ENCODE assay signal across 14 cellular contexts in the genomic region with DNA sequence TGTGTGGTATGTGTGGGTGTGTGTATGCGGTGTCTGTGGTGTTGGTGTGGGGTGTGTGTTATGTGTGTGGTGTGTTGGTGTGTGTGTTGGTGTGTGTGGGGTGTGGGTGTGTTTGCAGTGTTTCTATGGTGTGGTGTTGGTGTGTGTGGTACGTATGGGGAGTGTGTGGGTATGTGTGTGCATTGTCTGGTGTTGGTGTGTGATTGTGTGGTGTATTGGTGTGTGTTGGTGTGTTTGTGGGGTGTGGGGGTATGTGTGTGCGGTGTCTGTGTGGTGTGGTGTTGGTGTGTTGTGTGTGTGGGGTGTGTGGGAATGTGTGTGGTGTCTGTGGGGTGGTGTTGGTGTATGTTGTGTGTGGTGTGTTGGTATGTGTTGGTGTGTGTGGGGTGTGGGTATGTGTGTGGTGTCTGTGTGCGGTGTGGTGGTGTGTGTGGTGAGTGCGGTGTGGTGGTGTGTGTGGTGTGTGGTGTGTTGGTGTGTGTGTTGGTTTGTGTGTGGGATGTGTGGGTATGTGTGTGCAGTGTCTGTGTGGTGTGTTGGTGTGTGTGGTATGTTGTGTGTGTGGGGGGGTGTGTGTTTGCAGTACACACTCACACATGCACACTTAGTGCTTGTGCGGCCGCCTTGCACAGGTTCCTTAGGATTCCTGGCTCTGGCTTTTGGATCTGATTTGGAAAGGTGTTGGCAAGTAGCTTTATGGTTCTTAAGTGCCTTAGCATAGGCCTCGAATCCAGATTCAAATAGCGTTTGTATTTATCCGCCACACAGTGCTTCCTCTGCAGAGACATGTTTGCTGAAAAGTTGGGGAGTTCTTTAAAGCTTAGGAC. TPM values are rescaled to one million over a fixed set of nuclear protein-coding genes. Genes with fewer than 3 reads are reported as not detected.
DNase-seq lines count a peak whose midpoint lies in the region; ATAC-seq and TF ChIP-seq lines count a peak whose summit lies in the region.
"Had no signal": no experiment of that assay in that cellular context is flagged by ENCODE, and none has a peak within 500 bp of the region (broad histone marks: within the 10 kb centered on the region; RNA-seq: fewer than 3 reads in every experiment).

No MANE protein-coding gene starts in this region.

- H3K4me3 ChIP-seq in DND-41 (ENCODE audit: low read depth in 1 of 2, low read length in 2 of 2) (no peak overlapping the region), NB4 (ENCODE audit: low read depth, low read length) (no peak overlapping the region), duodenal mucosa (ENCODE audit: low read depth in 1 of 2, low read length in 2 of 2) (no peak overlapping the region), osteoblast (ENCODE audit: insufficient read depth, low read length) (no peak overlapping the region)

- H3K36me3 ChIP-seq in DND-41 (ENCODE audit: insufficient read depth, low read length) (no peaks in the 10 kb centered on the region), duodenal mucosa (ENCODE audit: control insufficient read depth in 1 of 2, insufficient read depth in 2 of 2, low read length in 2 of 2) (no peaks in the 10 kb centered on the region), osteoblast (ENCODE audit: insufficient read depth, low read length) (no peaks in the 10 kb centered on the region)

- H3K9me3 Mint-ChIP-seq in activated CD4-positive, alpha-beta memory T cell treated with anti-CD3 and anti-CD28 coated beads for 36 hours: no peaks in the 10 kb centered on the region
- H3K9me3 Mint-ChIP-seq: stimulated activated memory B cell treated with anti-CD40 and anti-IgM and Interleukin-4, amounts not matched to agents 10 μg/mL and 1 μg/mL and 100 μg/mL, for 72 hours had no signal

- CTCF ChIA-PET in activated CD4-positive, alpha-beta memory T cell treated with anti-CD3 and anti-CD28 coated beads for 36 hours (lab: Charles Lee): no interaction called here

- H2AFZ ChIP-seq in DND-41 (ENCODE audit: low read depth, low read length): no peak overlapping the region
- H2AFZ ChIP-seq in osteoblast (ENCODE audit: low read length): no peak overlapping the region

- ATAC-seq in DND-41 (ENCODE audit: insufficient read depth, low read depth) (peak; percentile 22; the same call in 1 of the 3 replicates), T-helper 17 cell (no peak), GM21360 (IDR thresholded peaks at IDR 0.05; ENCODE audit: unreplicated experiment) (no peak)
- ATAC-seq: stimulated activated memory B cell treated with anti-CD40 and anti-IgM and Interleukin-4, amounts not matched to agents 10 μg/mL and 1 μg/mL and 100 μg/mL, for 72 hours had no signal

- no peak overlapping the region for H3K4me3 Mint-ChIP-seq in T-helper 17 cell
- H3K4me3 Mint-ChIP-seq in activated CD4-positive, alpha-beta memory T cell treated with anti-CD3 and anti-CD28 coated beads for 36 hours: no peak overlapping the region
- H3K4me3 Mint-ChIP-seq: brain; stimulated activated memory B cell treated with anti-CD40 and anti-IgM and Interleukin-4, amounts not matched to agents 10 μg/mL and 1 μg/mL and 100 μg/mL, for 72 hours had no signal

- no peak for TF ChIP-seq CTCF in DND-41 (IDR thresholded peaks at IDR 0.05; ENCODE audit: borderline replicate concordance, extremely low read depth, low read length, poor library complexity, severe bottlenecking)
- TF ChIP-seq CTCF in NB4 (IDR thresholded peaks at IDR 0.05; ENCODE audit: low read depth, low read length): no peak
- TF ChIP-seq CTCF in osteoblast (IDR thresholded peaks at IDR 0.05; ENCODE audit: extremely low read depth, low read depth, low read length): no peak

- DNase-seq in DND-41 (no peak), NB4 (ENCODE audit: low read depth) (peak; percentile 43), osteoblast (ENCODE audit: insufficient read length, low spot score, missing footprints) (no peak), T-helper 17 cell (no peak), putamen (ENCODE audit: low spot score) (no peak)
- DNase-seq in activated CD4-positive, alpha-beta memory T cell treated with anti-CD3 and anti-CD28 coated beads for 36 hours: no peak
- DNase-seq: GF-D8, glutamatergic neuron, midbrain, NCI-H1694 treated with DMSO at 0.1 percent for 48 hours had no signal

- H3K27ac ChIP-seq in DND-41 (ENCODE audit: low read length) (peak overlapping the region; percentile 13; the same call in 1 of the 2 replicates), duodenal mucosa (ENCODE audit: low read depth, low read length) (peak overlapping the region; percentile 10), osteoblast (ENCODE audit: low read depth, low read length) (peak overlapping the region; percentile 40)

- TF ChIP-seq POLR2A in NB4 (IDR thresholded peaks at IDR 0.05; ENCODE audit: extremely low read depth, insufficient read length): no peak

- intact Hi-C loops in activated CD4-positive, alpha-beta memory T cell treated with anti-CD3 and anti-CD28 coated beads for 36 hours (cut with micrococcal nuclease): no loop called here

- H3K4me1 ChIP-seq in DND-41 (ENCODE audit: insufficient read depth, low read length) (peaks cover 15% of the 10 kb centered on the region), duodenal mucosa (ENCODE audit: control insufficient read depth in 1 of 2, insufficient read depth in 2 of 2, low read length in 2 of 2) (peaks cover 81 to 88% of the 10 kb centered on the region in 2 donors), osteoblast (ENCODE audit: insufficient read depth, low read length) (peaks cover 34% of the 10 kb centered on the region)

- POLR2A ChIA-PET in activated CD4-positive, alpha-beta memory T cell treated with anti-CD3 and anti-CD28 coated beads for 36 hours (lab: Charles Lee): no interaction called here

- H3K79me2 ChIP-seq in DND-41 (ENCODE audit: insufficient read depth, low read length) (peaks cover 66% of the 10 kb centered on the region), osteoblast (ENCODE audit: insufficient read depth, low read length) (peaks cover 81% of the 10 kb centered on the region)

- H4K20me1 ChIP-seq in DND-41 (ENCODE audit: insufficient read depth, low read length): peaks cover 53% of the 10 kb centered on the region
- H4K20me1 ChIP-seq in osteoblast (ENCODE audit: insufficient read depth, low read length): peaks cover 18% of the 10 kb centered on the region

- peaks cover 2% of the 10 kb centered on the region for H3K36me3 Mint-ChIP-seq in T-helper 17 cell (ENCODE audit: low read depth)
- H3K36me3 Mint-ChIP-seq in activated CD4-positive, alpha-beta memory T cell treated with anti-CD3 and anti-CD28 coated beads for 36 hours: peaks cover 2% of the 10 kb centered on the region

- H3K27me3 ChIP-seq in DND-41 (ENCODE audit: insufficient read depth, low read length, poor library complexity) (no peaks in the 10 kb centered on the region), duodenal mucosa (ENCODE audit: control insufficient read depth in 1 of 2, insufficient read depth in 2 of 2, low read length in 2 of 2) (no peaks in the 10 kb centered on the region), osteoblast (ENCODE audit: insufficient read depth, low read length) (no peaks in the 10 kb centered on the region)

- no peak overlapping the region for H3K9ac ChIP-seq in DND-41 (ENCODE audit: low read depth, low read length)
- H3K9ac ChIP-seq in duodenal mucosa (ENCODE audit: low read depth in 1 of 2, low read length in 2 of 2): no peak overlapping the region

- H3K27ac Mint-ChIP-seq in T-helper 17 cell: no peak overlapping the region
- H3K27ac Mint-ChIP-seq in activated CD4-positive, alpha-beta memory T cell treated with anti-CD3 and anti-CD28 coated beads for 36 hours: no peak overlapping the region
- H3K27ac Mint-ChIP-seq: stimulated activated memory B cell treated with anti-CD40 and anti-IgM and Interleukin-4, amounts not matched to agents 10 μg/mL and 1 μg/mL and 100 μg/mL, for 72 hours had no signal

- H3K4me2 ChIP-seq in DND-41 (ENCODE audit: insufficient read depth, low read length): no peak overlapping the region
- no peak overlapping the region for H3K4me2 ChIP-seq in osteoblast (ENCODE audit: insufficient read depth, low read length)

- no peaks in the 10 kb centered on the region for H3K27me3 Mint-ChIP-seq in T-helper 17 cell
- no peaks in the 10 kb centered on the region for H3K27me3 Mint-ChIP-seq in activated CD4-positive, alpha-beta memory T cell treated with anti-CD3 and anti-CD28 coated beads for 36 hours
- H3K27me3 Mint-ChIP-seq: brain; stimulated activated memory B cell treated with anti-CD40 and anti-IgM and Interleukin-4, amounts not matched to agents 10 μg/mL and 1 μg/mL and 100 μg/mL, for 72 hours had no signal

- peaks cover 34% of the 10 kb centered on the region for H3K4me1 Mint-ChIP-seq in T-helper 17 cell
- peaks cover 44% of the 10 kb centered on the region for H3K4me1 Mint-ChIP-seq in activated CD4-positive, alpha-beta memory T cell treated with anti-CD3 and anti-CD28 coated beads for 36 hours (ENCODE audit: low read depth)

- H3K9me3 ChIP-seq in DND-41 (ENCODE audit: insufficient read depth, low read length, severe bottlenecking) (no peaks in the 10 kb centered on the region), duodenal mucosa (ENCODE audit: control insufficient read depth in 1 of 2, low read length in 2 of 2) (no peaks in the 10 kb centered on the region), osteoblast (ENCODE audit: low read depth, low read length) (no peaks in the 10 kb centered on the region), T-helper 17 cell (ENCODE audit: control insufficient read depth, low read length, poor library complexity, severe bottlenecking) (no peaks in the 10 kb centered on the region)

RNA-seq across cellular contexts. Expression of gene MLXIP, which starts 16.4 kb away (rescaled TPM):
- total RNA-seq in osteoblast (12.7 and 14.1 TPM in 2 replicates), T-helper 17 cell (10 to 100 TPM; 83.4 to 86.0 TPM)
- 10 to 100 TPM; 17.5 to 19.6 TPM for total RNA-seq in activated CD4-positive, alpha-beta memory T cell treated with anti-CD3 and anti-CD28 coated beads for 36 hours
